Comparison of ENCODE assay signal across 16 cellular contexts in genomic region chr11:133895551-133895950, GRCh38. TPM values are rescaled to one million over a fixed set of nuclear protein-coding genes. Genes with fewer than 3 reads are reported as not detected.
A peak's percentile ranks its signal among the peaks of the same experiment; 100 is the strongest.
DNase-seq lines count a peak whose midpoint lies in the region; ATAC-seq and TF ChIP-seq lines count a peak whose summit lies in the region.
"Had no signal": no experiment of that assay in that cellular context is flagged by ENCODE, and none has a peak within 500 bp of the region (broad histone marks: within the 10 kb centered on the region; RNA-seq: fewer than 3 reads in every experiment).

No MANE protein-coding gene starts in this region.

- H3K4me1 Mint-ChIP-seq in IgD-negative memory B cell = peaks cover 10 to 34% (median 31%) of the 10 kb centered on the region in 3 donors

- no peak overlapping the region for H3K4me3 ChIP-seq in lower lobe of right lung
- H3K4me3 ChIP-seq: breast epithelium, heart left ventricle, left lung, Peyer's patch, spleen, tibial nerve had no signal

- intact Hi-C loops in lower lobe of right lung (cut with DNase I) = no loop called here

- peak overlapping the region in 3 of 4 donors; percentile 38 to 80 (median 71) for H3K4me3 Mint-ChIP-seq in IgD-negative memory B cell

- no peaks in the 10 kb centered on the region for H3K36me3 Mint-ChIP-seq in IgD-negative memory B cell

- H3K9me3 ChIP-seq in lower lobe of right lung = no peaks in the 10 kb centered on the region
- H3K9me3 ChIP-seq: breast epithelium, heart left ventricle, left lung, Peyer's patch, spleen, tibial nerve had no signal

- H3K27me3 ChIP-seq in lower lobe of right lung (ENCODE audit: low read depth) = no peaks in the 10 kb centered on the region
- H3K27me3 ChIP-seq: breast epithelium, heart left ventricle, Peyer's patch, tibial nerve had no signal

- ATAC-seq in GM19023 (IDR thresholded peaks at IDR 0.05; ENCODE audit: unreplicated experiment) (peak; percentile 37), GM21825 (IDR thresholded peaks at IDR 0.05; ENCODE audit: unreplicated experiment) (peak; percentile 28), lower lobe of right lung (no peak)
- ATAC-seq: left lung had no signal

- peak; percentile 47 for DNase-seq in retina
- no peak for DNase-seq in OCI-M2 (lab: John Stamatoyannopoulos, UW; ENCODE audit: unreplicated experiment)
- DNase-seq in lower lobe of right lung = no peak
- no peak for DNase-seq in MV-4-11 (lab: John Stamatoyannopoulos, UW)
- DNase-seq: MM.1S, NCI-H226, spleen, T-helper 2 cell had no signal

- peaks cover 13% of the 10 kb centered on the region for H3K27me3 Mint-ChIP-seq in IgD-negative memory B cell

- H3K4me1 ChIP-seq in lower lobe of right lung = no peaks in the 10 kb centered on the region
- H3K4me1 ChIP-seq: breast epithelium, left lung, Peyer's patch, tibial nerve had no signal

- no peak for TF ChIP-seq CTCF in lower lobe of right lung (IDR thresholded peaks at IDR 0.05)

- no peaks in the 10 kb centered on the region for H3K36me3 ChIP-seq in lower lobe of right lung
- H3K36me3 ChIP-seq: breast epithelium, left lung, Peyer's patch, spleen had no signal

- no peaks in the 10 kb centered on the region for H3K9me3 Mint-ChIP-seq in IgD-negative memory B cell

- peak overlapping the region in 2 of 3 donors; percentile 45 to 83 for H3K27ac Mint-ChIP-seq in IgD-negative memory B cell

- H3K27ac ChIP-seq in lower lobe of right lung = no peak overlapping the region
- H3K27ac ChIP-seq: breast epithelium, heart left ventricle, left lung, Peyer's patch, spleen, tibial nerve had no signal

RNA-seq across cellular contexts. Expression of gene SPATA19, which starts 50.2 kb away (rescaled TPM):
- not detected for polyA plus RNA-seq in IgD-negative memory B cell
- total RNA-seq in lower lobe of right lung = not detected
- total RNA-seq: breast epithelium, heart left ventricle, left lung, Peyer's patch, spleen, tibial nerve had no signal
- polyA plus RNA-seq: heart left ventricle had no signal

Comparison
In these comparisons a context has a peak if more than half of its experiments do, and no peak if none do; other contexts are left out.
1. ATAC-seq: peak in GM19023 (single experiment) and GM21825 (single experiment); none in lower lobe of right lung (0 of 2).